Comparison of ENCODE assay signal across 37 cellular contexts in genomic region chr5:31158686-31159085, GRCh38. TPM values are rescaled to one million over a fixed set of nuclear protein-coding genes. Genes with fewer than 3 reads are reported as not detected.
"Had no signal": no experiment of that assay in that cellular context is flagged by ENCODE, and none has a peak within 500 bp of the region (broad histone marks: within the 10 kb centered on the region; RNA-seq: fewer than 3 reads in every experiment).

No MANE protein-coding gene starts in this region.

- H3K27ac ChIP-seq: adrenal gland, ascending aorta, body of pancreas, brain microvascular endothelial cell, breast epithelium, cardiac muscle cell had no signal

- H3K4me3 ChIP-seq: adrenal gland, ascending aorta, body of pancreas, breast epithelium, cardiac muscle cell had no signal

- H3K36me3 Mint-ChIP-seq: activated naive CD4-positive, alpha-beta T cell treated with anti-CD3 and anti-CD28 coated beads, Interleukin-2, amount 10 ng/mL, durations not matched to agents 7 days and 5 days; activated naive CD4-positive, alpha-beta T cell treated with anti-CD3 and anti-CD28 coated beads, Interleukin-2, amount 50 U/mL, for 24 hours; activated naive CD4-positive, alpha-beta T cell treated with anti-CD3 and anti-CD28 coated beads, Interleukin-2, amount 50 U/mL, for 72 hours; activated naive CD8-positive, alpha-beta T cell; activated naive CD8-positive, alpha-beta T cell treated with anti-CD3 and anti-CD28 coated beads for 36 hours; activated naive CD8-positive, alpha-beta T cell treated with anti-CD3 and anti-CD28 coated beads, Interleukin-2, amount 10 ng/mL, durations not matched to agents 7 days and 5 days; brain had no signal

- H3K4me1 Mint-ChIP-seq: activated naive CD4-positive, alpha-beta T cell treated with anti-CD3 and anti-CD28 coated beads, Interleukin-2, amount 10 ng/mL, durations not matched to agents 7 days and 5 days; activated naive CD4-positive, alpha-beta T cell treated with anti-CD3 and anti-CD28 coated beads, Interleukin-2, amount 50 U/mL, for 24 hours; activated naive CD8-positive, alpha-beta T cell treated with anti-CD3 and anti-CD28 coated beads for 36 hours; activated naive CD8-positive, alpha-beta T cell treated with anti-CD3 and anti-CD28 coated beads, Interleukin-2, amount 10 ng/mL, durations not matched to agents 7 days and 5 days; activated naive CD8-positive, alpha-beta T cell treated with anti-CD3 and anti-CD28 coated beads, Interleukin-2, amount 50 U/mL, for 24 hours; activated T-helper 17 cell treated with anti-CD3 and anti-CD28 coated beads, Interleukin-2, amount 50 U/mL, for 72 hours; central memory CD8-positive, alpha-beta T cell had no signal

- DNase-seq: activated effector memory CD4-positive, alpha-beta T cell treated with anti-CD3 and anti-CD28 coated beads, Interleukin-2, amount 50 U/mL, for 16 hours; activated effector memory CD4-positive, alpha-beta T cell treated with Interleukin-2 at 50 U/mL for 16 hours; activated gamma-delta T cell; activated gamma-delta T cell treated with Interleukin-2 at 50 U/mL for 16 hours; activated naive CD4-positive, alpha-beta T cell; activated naive CD4-positive, alpha-beta T cell treated with anti-CD3 and anti-CD28 coated beads for 36 hours; activated naive CD4-positive, alpha-beta T cell treated with anti-CD3 and anti-CD28 coated beads, Interleukin-2, amount 10 ng/mL, durations not matched to agents 7 days and 5 days; activated naive CD4-positive, alpha-beta T cell treated with anti-CD3 and anti-CD28 coated beads, Interleukin-2, amount 50 U/mL, for 16 hours; activated naive CD4-positive, alpha-beta T cell treated with Interleukin-2 at 50 U/mL for 16 hours; activated naive CD8-positive, alpha-beta T cell treated with anti-CD3 and anti-CD28 coated beads for 36 hours; activated naive CD8-positive, alpha-beta T cell treated with anti-CD3 and anti-CD28 coated beads, Interleukin-2, amount 10 ng/mL, durations not matched to agents 7 days and 5 days; activated naive CD8-positive, alpha-beta T cell treated with anti-CD3 and anti-CD28 coated beads, Interleukin-2, amount 50 U/mL, for 24 hours; activated T-cell treated with anti-CD3 and anti-CD28 coated beads, Interleukin-2, amount 50 U/mL, for 24 hours; activated T-cell treated with anti-CD3 and anti-CD28 coated beads, Interleukin-2, amount 50 U/mL, for 4 hours; activated T-cell treated with anti-CD3 and anti-CD28 coated beads, Interleukin-2, amount 50 U/mL, for 48 hours; activated T-cell treated with anti-CD3 and anti-CD28 coated beads, Interleukin-2, amount 50 U/mL, for 72 hours; adrenal gland; amniotic stem cell; amygdala; anterior cingulate cortex; aorta; body of pancreas; brain microvascular endothelial cell; caudate nucleus; central memory CD4-positive, alpha-beta T cell; cerebellar nuclear complex had no signal

- ATAC-seq: activated naive CD4-positive, alpha-beta T cell treated with anti-CD3 and anti-CD28 coated beads, Interleukin-2, amount 50 U/mL, for 72 hours; activated naive CD8-positive, alpha-beta T cell treated with anti-CD3 and anti-CD28 coated beads, Interleukin-2, amount 50 U/mL, for 24 hours; activated T-cell treated with anti-CD3 and anti-CD28 coated beads, Interleukin-2, amount 50 U/mL, for 4 hours; activated T-cell treated with anti-CD3 and anti-CD28 coated beads, Interleukin-2, amount 50 U/mL, for 72 hours; activated T-helper 17 cell treated with anti-CD3 and anti-CD28 coated beads, Interleukin-2, amount 50 U/mL, for 72 hours; body of pancreas had no signal

- H3K9me3 Mint-ChIP-seq: activated naive CD4-positive, alpha-beta T cell treated with anti-CD3 and anti-CD28 coated beads for 36 hours; activated naive CD4-positive, alpha-beta T cell treated with anti-CD3 and anti-CD28 coated beads, Interleukin-2, amount 10 ng/mL, durations not matched to agents 7 days and 5 days; activated naive CD4-positive, alpha-beta T cell treated with anti-CD3 and anti-CD28 coated beads, Interleukin-2, amount 50 U/mL, for 24 hours; activated naive CD8-positive, alpha-beta T cell treated with anti-CD3 and anti-CD28 coated beads for 36 hours; activated naive CD8-positive, alpha-beta T cell treated with anti-CD3 and anti-CD28 coated beads, Interleukin-2, amount 10 ng/mL, durations not matched to agents 7 days and 5 days; activated naive CD8-positive, alpha-beta T cell treated with anti-CD3 and anti-CD28 coated beads, Interleukin-2, amount 50 U/mL, for 24 hours; activated T-cell treated with anti-CD3 and anti-CD28 coated beads, Interleukin-2, amount 50 U/mL, for 4 hours; activated T-helper 1 cell treated with anti-CD3 and anti-CD28 coated beads, Interleukin-12 subunit alpha, Interleukin-12 subunit beta, Interleukin-2, Interleukin-4 antibody, amounts not matched to agents 30 ng/mL and 10 ng/mL and 1 ng/mL, durations not matched to agents 14 hours and 24 hours and 36 hours; activated T-helper 17 cell treated with anti-CD3 and anti-CD28 coated beads, Interleukin-2, amount 50 U/mL, for 72 hours; activated T-helper 2 cell treated with anti-CD3 and anti-CD28 coated beads, Interferon-gamma antibody, Interleukin-2, Interleukin-4, amounts not matched to agents 10 μg/mL and 5 μg/mL and 100 μg/mL, durations not matched to agents 14 hours and 24 hours and 36 hours; brain had no signal

- H3K27ac Mint-ChIP-seq: activated naive CD4-positive, alpha-beta T cell treated with anti-CD3 and anti-CD28 coated beads for 36 hours; activated naive CD4-positive, alpha-beta T cell treated with anti-CD3 and anti-CD28 coated beads, Interleukin-2, amount 10 ng/mL, durations not matched to agents 7 days and 5 days; activated naive CD4-positive, alpha-beta T cell treated with anti-CD3 and anti-CD28 coated beads, Interleukin-2, amount 50 U/mL, for 24 hours; activated naive CD4-positive, alpha-beta T cell treated with anti-CD3 and anti-CD28 coated beads, Interleukin-2, amount 50 U/mL, for 72 hours; activated naive CD8-positive, alpha-beta T cell; activated naive CD8-positive, alpha-beta T cell treated with anti-CD3 and anti-CD28 coated beads for 36 hours; activated naive CD8-positive, alpha-beta T cell treated with anti-CD3 and anti-CD28 coated beads, Interleukin-2, amount 10 ng/mL, durations not matched to agents 7 days and 5 days; activated naive CD8-positive, alpha-beta T cell treated with anti-CD3 and anti-CD28 coated beads, Interleukin-2, amount 50 U/mL, for 24 hours; activated T-cell treated with anti-CD3 and anti-CD28 coated beads, Interleukin-2, amount 50 U/mL, for 24 hours; activated T-cell treated with anti-CD3 and anti-CD28 coated beads, Interleukin-2, amount 50 U/mL, for 72 hours; activated T-helper 1 cell treated with anti-CD3 and anti-CD28 coated beads, Interleukin-12 subunit alpha, Interleukin-12 subunit beta, Interleukin-2, Interleukin-4 antibody, amounts not matched to agents 30 ng/mL and 10 ng/mL and 1 ng/mL, durations not matched to agents 14 hours and 24 hours and 36 hours; activated T-helper 17 cell treated with anti-CD3 and anti-CD28 coated beads, Interleukin-2, amount 50 U/mL, for 72 hours; activated T-helper 2 cell treated with anti-CD3 and anti-CD28 coated beads, Interferon-gamma antibody, Interleukin-2, Interleukin-4, amounts not matched to agents 10 μg/mL and 5 μg/mL and 100 μg/mL, durations not matched to agents 14 hours and 24 hours and 36 hours; brain had no signal

- H3K4me1 ChIP-seq: adrenal gland, ascending aorta, body of pancreas, breast epithelium had no signal

- H3K9me3 ChIP-seq: adrenal gland, ascending aorta, body of pancreas, breast epithelium had no signal

- H3K36me3 ChIP-seq: adrenal gland, ascending aorta, brain microvascular endothelial cell, breast epithelium, cardiac muscle cell had no signal

- H3K4me3 Mint-ChIP-seq: activated naive CD4-positive, alpha-beta T cell treated with anti-CD3 and anti-CD28 coated beads for 36 hours; activated naive CD4-positive, alpha-beta T cell treated with anti-CD3 and anti-CD28 coated beads, Interleukin-2, amount 10 ng/mL, durations not matched to agents 7 days and 5 days; activated naive CD4-positive, alpha-beta T cell treated with anti-CD3 and anti-CD28 coated beads, Interleukin-2, amount 50 U/mL, for 24 hours; activated naive CD8-positive, alpha-beta T cell; activated naive CD8-positive, alpha-beta T cell treated with anti-CD3 and anti-CD28 coated beads for 36 hours; activated naive CD8-positive, alpha-beta T cell treated with anti-CD3 and anti-CD28 coated beads, Interleukin-2, amount 10 ng/mL, durations not matched to agents 7 days and 5 days; activated naive CD8-positive, alpha-beta T cell treated with anti-CD3 and anti-CD28 coated beads, Interleukin-2, amount 50 U/mL, for 24 hours; activated T-cell treated with anti-CD3 and anti-CD28 coated beads, Interleukin-2, amount 50 U/mL, for 24 hours; activated T-cell treated with anti-CD3 and anti-CD28 coated beads, Interleukin-2, amount 50 U/mL, for 4 hours; activated T-cell treated with anti-CD3 and anti-CD28 coated beads, Interleukin-2, amount 50 U/mL, for 72 hours; activated T-helper 1 cell treated with anti-CD3 and anti-CD28 coated beads, Interleukin-12 subunit alpha, Interleukin-12 subunit beta, Interleukin-2, Interleukin-4 antibody, amounts not matched to agents 30 ng/mL and 10 ng/mL and 1 ng/mL, durations not matched to agents 14 hours and 24 hours and 36 hours; activated T-helper 17 cell treated with anti-CD3 and anti-CD28 coated beads, Interleukin-2, amount 50 U/mL, for 72 hours; brain; central memory CD8-positive, alpha-beta T cell had no signal

- H3K27me3 Mint-ChIP-seq: activated naive CD4-positive, alpha-beta T cell treated with anti-CD3 and anti-CD28 coated beads, Interleukin-2, amount 10 ng/mL, durations not matched to agents 7 days and 5 days; activated naive CD4-positive, alpha-beta T cell treated with anti-CD3 and anti-CD28 coated beads, Interleukin-2, amount 50 U/mL, for 24 hours; activated naive CD8-positive, alpha-beta T cell; activated naive CD8-positive, alpha-beta T cell treated with anti-CD3 and anti-CD28 coated beads for 36 hours; activated naive CD8-positive, alpha-beta T cell treated with anti-CD3 and anti-CD28 coated beads, Interleukin-2, amount 10 ng/mL, durations not matched to agents 7 days and 5 days; activated naive CD8-positive, alpha-beta T cell treated with anti-CD3 and anti-CD28 coated beads, Interleukin-2, amount 50 U/mL, for 24 hours; activated T-cell treated with anti-CD3 and anti-CD28 coated beads, Interleukin-2, amount 50 U/mL, for 24 hours; central memory CD8-positive, alpha-beta T cell had no signal

RNA-seq across cellular contexts. Expression of gene CDH6, which starts 34.8 kb away (rescaled TPM):
- total RNA-seq: activated naive CD4-positive, alpha-beta T cell treated with anti-CD3 and anti-CD28 coated beads for 36 hours; activated naive CD4-positive, alpha-beta T cell treated with anti-CD3 and anti-CD28 coated beads, Interleukin-2, amount 50 U/mL, for 72 hours; activated naive CD8-positive, alpha-beta T cell treated with anti-CD3 and anti-CD28 coated beads for 36 hours; activated naive CD8-positive, alpha-beta T cell treated with anti-CD3 and anti-CD28 coated beads, Interleukin-2, amount 10 ng/mL, durations not matched to agents 7 days and 5 days; activated T-cell treated with anti-CD3 and anti-CD28 coated beads, Interleukin-2, amount 50 U/mL, for 4 hours; activated T-cell treated with anti-CD3 and anti-CD28 coated beads, Interleukin-2, amount 50 U/mL, for 72 hours; activated T-helper 1 cell treated with anti-CD3 and anti-CD28 coated beads, Interleukin-12 subunit alpha, Interleukin-12 subunit beta, Interleukin-2, Interleukin-4 antibody, amounts not matched to agents 30 ng/mL and 10 ng/mL and 1 ng/mL, durations not matched to agents 14 hours and 24 hours and 36 hours; activated T-helper 17 cell treated with anti-CD3 and anti-CD28 coated beads, Interleukin-2, amount 50 U/mL, for 72 hours; activated T-helper 2 cell treated with anti-CD3 and anti-CD28 coated beads, Interferon-gamma antibody, Interleukin-2, Interleukin-4, amounts not matched to agents 10 μg/mL and 5 μg/mL and 100 μg/mL, durations not matched to agents 14 hours and 24 hours and 36 hours had no signal
